Comparison of ENCODE assay signal across 8 cellular contexts in the genomic region with DNA sequence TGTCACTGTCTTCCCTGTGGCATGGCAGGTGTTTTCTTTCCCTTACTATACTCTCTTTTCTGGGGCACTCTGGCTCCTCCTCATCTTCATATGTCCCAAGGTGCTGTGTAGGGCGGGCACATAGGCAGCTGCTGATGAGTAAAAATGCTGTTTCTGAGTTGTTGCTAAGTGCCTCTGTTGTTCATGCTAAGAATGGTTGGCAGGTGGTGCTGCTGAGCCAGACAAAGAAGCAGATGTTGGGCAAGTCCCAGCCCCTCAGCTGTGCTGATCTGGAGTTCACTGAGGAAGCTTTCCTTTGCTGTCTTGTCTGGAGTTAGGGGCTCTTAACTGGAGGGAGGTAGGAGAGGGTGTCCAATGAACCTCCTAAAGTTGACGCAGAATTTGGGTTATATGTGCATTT. TPM values are rescaled to one million over a fixed set of nuclear protein-coding genes. Genes with fewer than 3 reads are reported as not detected.
DNase-seq lines count a peak whose midpoint lies in the region; ATAC-seq and TF ChIP-seq lines count a peak whose summit lies in the region.

No MANE protein-coding gene starts in this region.

- ATAC-seq in GM19023 (IDR thresholded peaks at IDR 0.05; ENCODE audit: unreplicated experiment) = peak; percentile 99
- peak; percentile 96 for ATAC-seq in HG03135 (IDR thresholded peaks at IDR 0.05; ENCODE audit: unreplicated experiment)

- peaks cover 0 to 10% (median 0%) of the 10 kb centered on the region in 11 experiments; a peak in 3 of 22 replicates for H4K20me1 ChIP-seq in BLaER1 treated with 17β-estradiol and CSF1 and Interleukin-3, amounts not matched to agents 10 nM and 100 nM
- H4K20me1 ChIP-seq in OCI-LY3 (ENCODE audit: insufficient read depth, low read length) (no peaks in the 10 kb centered on the region), smooth muscle cell (ENCODE audit: low read depth) (no peaks in the 10 kb centered on the region)

- DNase-seq in activated T-cell treated with anti-CD3 and anti-CD28 coated beads, Interleukin-2, amount 50 U/mL, for 48 hours = peak; percentile 73 to 79
- DNase-seq in foreskin melanocyte (peak; percentile 49), smooth muscle cell (lab: John Stamatoyannopoulos, UW; ENCODE audit: unreplicated experiment) (no peak), posterior vena cava (ENCODE audit: low spot score) (no peak)

- peak overlapping the region in 8 of 11 experiments; percentile 7 to 57 (median 37); a peak in 11 of 22 replicates for H3K4me2 ChIP-seq in BLaER1 treated with 17β-estradiol and CSF1 and Interleukin-3, amounts not matched to agents 10 nM and 100 nM
- H3K4me2 ChIP-seq in OCI-LY3 (ENCODE audit: low read length) = no peak overlapping the region
- no peak overlapping the region for H3K4me2 ChIP-seq in smooth muscle cell

- H3K4me3 ChIP-seq in BLaER1 treated with 17β-estradiol and CSF1 and Interleukin-3, amounts not matched to agents 10 nM and 100 nM = no peak overlapping the region
- no peak overlapping the region for H3K4me3 ChIP-seq in OCI-LY3 (ENCODE audit: low read length)
- H3K4me3 ChIP-seq in smooth muscle cell = no peak overlapping the region

- no peaks in the 10 kb centered on the region for H3F3A ChIP-seq in smooth muscle cell (ENCODE audit: low read depth)

- H3K27me3 ChIP-seq in BLaER1 treated with 17β-estradiol and CSF1 and Interleukin-3, amounts not matched to agents 10 nM and 100 nM = no peaks in the 10 kb centered on the region
- H3K27me3 ChIP-seq in OCI-LY3 (ENCODE audit: low read depth, low read length) (no peaks in the 10 kb centered on the region), smooth muscle cell (ENCODE audit: low read depth) (no peaks in the 10 kb centered on the region)

- 0 out of 22 replicates have a peak overlapping the region, but pooled peaks of 2 of the 11 experiments have one; percentile 19 to 47 for H3K9ac ChIP-seq in BLaER1 treated with 17β-estradiol and CSF1 and Interleukin-3, amounts not matched to agents 10 nM and 100 nM
- H3K9ac ChIP-seq in OCI-LY3 (ENCODE audit: low read length) (no peak overlapping the region), smooth muscle cell (ENCODE audit: low read depth) (no peak overlapping the region)

- 74% methylated on average over 2 of the region's 2 CpGs for WGBS in smooth muscle cell (ENCODE audit: low lambda C conversion rate)

- H3K79me2 ChIP-seq in OCI-LY3 (ENCODE audit: low read length) = no peaks in the 10 kb centered on the region
- H3K79me2 ChIP-seq in smooth muscle cell (ENCODE audit: low read depth) = no peaks in the 10 kb centered on the region

- H3K9me3 ChIP-seq in BLaER1 treated with 17β-estradiol and CSF1 and Interleukin-3, amounts not matched to agents 10 nM and 100 nM (replicated peaks in 1 of 11) = no peaks in the 10 kb centered on the region
- no peaks in the 10 kb centered on the region for H3K9me3 ChIP-seq in OCI-LY3 (ENCODE audit: insufficient read depth, low read length)
- H3K9me3 ChIP-seq in smooth muscle cell (replicated peaks; ENCODE audit: low read depth) = no peaks in the 10 kb centered on the region

- peaks cover 12 to 47% (median 35%) of the 10 kb centered on the region in 10 experiments; a peak in 19 of 20 replicates for H3K4me1 ChIP-seq in BLaER1 treated with 17β-estradiol and CSF1 and Interleukin-3, amounts not matched to agents 10 nM and 100 nM
- H3K4me1 ChIP-seq in OCI-LY3 (ENCODE audit: low read length) = peaks cover 15% of the 10 kb centered on the region
- H3K4me1 ChIP-seq in smooth muscle cell (ENCODE audit: low read depth) = no peaks in the 10 kb centered on the region

- H2AFZ ChIP-seq in OCI-LY3 (ENCODE audit: low read depth, low read length) = no peak overlapping the region
- no peak overlapping the region for H2AFZ ChIP-seq in smooth muscle cell (ENCODE audit: low read depth)

- peaks cover 25 to 92% (median 57%) of the 10 kb centered on the region in 11 experiments; a peak in 21 of 22 replicates for H3K36me3 ChIP-seq in BLaER1 treated with 17β-estradiol and CSF1 and Interleukin-3, amounts not matched to agents 10 nM and 100 nM
- peaks cover 48% of the 10 kb centered on the region for H3K36me3 ChIP-seq in OCI-LY3 (replicated peaks; ENCODE audit: low read depth, low read length)
- no peaks in the 10 kb centered on the region for H3K36me3 ChIP-seq in smooth muscle cell (ENCODE audit: low read depth)

- intact Hi-C loops in posterior vena cava (cut with DNase I) = no loop called here

- H3K27ac ChIP-seq in BLaER1 treated with 17β-estradiol and CSF1 and Interleukin-3, amounts not matched to agents 10 nM and 100 nM = peak overlapping the region in 3 of 11 experiments; percentile 29 to 54 (median 51); a peak in 2 of 22 replicates
- no peak overlapping the region for H3K27ac ChIP-seq in OCI-LY3 (ENCODE audit: low read length)
- H3K27ac ChIP-seq in smooth muscle cell (ENCODE audit: low read depth) = no peak overlapping the region

- TF ChIP-seq CTCF in OCI-LY3 (IDR thresholded peaks at IDR 0.05; ENCODE audit: low read depth, low read length) (peak; percentile 76), smooth muscle cell (IDR thresholded peaks at IDR 0.05; ENCODE audit: borderline replicate concordance, insufficient read depth, poor library complexity, severe bottlenecking) (peak; percentile 70)

RNA-seq across cellular contexts. Expression of a gene that starts 40.6 kb away (rescaled TPM):
- total RNA-seq in smooth muscle cell (16.9 and 18.2 TPM in 2 replicates), posterior vena cava (10 to 100 TPM; 52.6 to 91.5 TPM)
- polyA plus RNA-seq in smooth muscle cell = 35.1 and 44.2 TPM in 2 replicates

Comparison
In these comparisons a context has a peak if more than half of its experiments do, and no peak if none do; other contexts are left out.
1. H3K4me2 ChIP-seq: peak in BLaER1 treated with 17β-estradiol and CSF1 and Interleukin-3, amounts not matched to agents 10 nM and 100 nM (8 of 11); none in OCI-LY3 (single experiment) and smooth muscle cell (single experiment).
2. DNase-seq: peak in activated T-cell treated with anti-CD3 and anti-CD28 coated beads, Interleukin-2, amount 50 U/mL, for 48 hours (2 of 2) and foreskin melanocyte (single experiment); none in smooth muscle cell (single experiment) and posterior vena cava (single experiment).